In the genomic region with DNA sequence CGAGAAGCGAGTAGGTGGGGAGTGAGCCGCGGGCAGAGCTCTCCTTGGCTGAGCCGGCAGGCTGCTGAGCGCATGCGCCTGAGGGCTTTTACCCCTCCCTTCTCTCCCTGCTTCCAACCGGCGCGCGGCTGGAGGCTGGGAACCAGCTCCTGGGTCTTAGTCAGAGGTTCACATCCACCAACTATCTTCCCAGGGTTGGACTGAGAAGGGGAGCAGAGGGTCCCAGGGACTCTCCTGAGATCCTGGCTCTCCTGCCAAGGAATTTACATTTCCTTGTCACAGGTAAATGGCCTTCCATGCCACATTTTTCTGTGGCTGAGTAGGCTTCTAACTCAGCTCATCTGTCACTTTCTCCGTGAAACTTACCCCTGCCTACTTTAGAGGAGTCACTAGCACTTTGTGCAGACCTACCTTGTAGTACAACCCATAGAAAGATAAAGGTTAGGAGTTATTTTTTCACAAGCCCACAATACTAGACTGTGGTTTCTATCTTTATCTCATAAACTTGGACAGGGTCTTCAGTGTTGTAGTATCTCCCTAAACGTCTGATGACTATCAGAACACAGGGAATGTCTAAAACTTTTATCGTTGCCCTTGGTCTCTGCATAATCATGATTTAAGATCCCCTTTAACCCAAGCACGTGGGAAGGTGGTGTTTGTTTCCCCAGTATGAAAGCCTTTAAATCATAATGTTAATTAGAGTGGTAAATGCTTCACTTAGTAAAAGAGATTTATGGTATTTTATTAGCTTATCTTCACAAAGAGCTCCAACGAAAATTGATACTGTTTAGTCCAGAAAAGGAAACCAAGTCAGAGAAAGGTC, we compare ENCODE assay signal across 7 cellular contexts. TPM values are rescaled to one million over a fixed set of nuclear protein-coding genes. Genes with fewer than 3 reads are reported as not detected.
DNase-seq lines count a peak whose midpoint lies in the region; FAIRE-seq and TF ChIP-seq lines count a peak whose summit lies in the region.

No MANE protein-coding gene starts in this region.

- in situ Hi-C loops in GM13976 (cut with MboI; ENCODE audit: low sequenced_read_pairs, unreplicated experiment) = no loop called here

- peak overlapping the region; percentile 88 for H2AFZ ChIP-seq in neuronal stem cell (ENCODE audit: low read length)

- DNase-seq in GM18507 (ENCODE audit: extremely low spot score, insufficient read length, low read depth) (no peak), SJCRH30 (peak in 1 of 2 experiments; percentile 97), epithelial cell of esophagus (ENCODE audit: low read depth) (no peak), neuronal stem cell (ENCODE audit: low spot score) (no peak), occipital lobe (lab: John Stamatoyannopoulos, UW) (no peak), GM13976 (ENCODE audit: low spot score) (no peak)

- H4K91ac ChIP-seq in neuronal stem cell (ENCODE audit: low read depth, low read length, poor library complexity) = no peak overlapping the region

- H3K18ac ChIP-seq in neuronal stem cell (ENCODE audit: low read length) = peak overlapping the region; percentile 99

- H3K4me2 ChIP-seq in neuronal stem cell (ENCODE audit: insufficient read depth, low read length, poor library complexity, severe bottlenecking) = peak overlapping the region; percentile 41

- WGBS in neuronal stem cell (ENCODE audit: extremely low coverage in 2 of 2, insufficient read length in 2 of 2, insufficient replicate concordance in 1 of 2), 2 donors = no CpG with 5 or more reads among the region's 16 CpGs

- H3K14ac ChIP-seq in neuronal stem cell (ENCODE audit: low read length) = no peak overlapping the region

- peak overlapping the region; percentile 71 for H3K4me3 ChIP-seq in HEK293 (ENCODE audit: low read depth, low read length)
- H3K4me3 ChIP-seq in SJCRH30 = peak overlapping the region; percentile 81
- H3K4me3 ChIP-seq in epithelial cell of esophagus (ENCODE audit: low read length) = peak overlapping the region; percentile 67
- H3K4me3 ChIP-seq in neuronal stem cell (ENCODE audit: low read length in 2 of 2) = peak overlapping the region; percentile 59 to 91

- peak overlapping the region; percentile 98 for H3K23ac ChIP-seq in neuronal stem cell (ENCODE audit: low read depth, low read length, poor library complexity)

- FAIRE-seq in GM18507 (lab: Jason Lieb, UNC) = peak; percentile 94

- CTCF ChIA-PET in HEK293 (lab: Yijun Ruan, JAX) = interaction anchor here (1.8 to 2.2 kb wide), 2 partner anchors 98 kb away, joined by 6 to 12 read pairs; no protein-coding TSS in a partner anchor

- H3K9ac ChIP-seq in neuronal stem cell (ENCODE audit: low read depth, low read length, poor library complexity) = peak overlapping the region; percentile 60

- H2BK120ac ChIP-seq in neuronal stem cell (ENCODE audit: low read depth, low read length) = no peak overlapping the region

- no peak overlapping the region for H2BK12ac ChIP-seq in neuronal stem cell (ENCODE audit: low read length)

- H3K27ac ChIP-seq in HEK293 (ENCODE audit: extremely low read depth, low read depth, low read length) = peak overlapping the region; percentile 100
- peak overlapping the region; percentile 94 for H3K27ac ChIP-seq in SJCRH30
- peak overlapping the region; percentile 99 for H3K27ac ChIP-seq in neuronal stem cell (replicated peaks; ENCODE audit: low read length)

- no peak overlapping the region for H2BK5ac ChIP-seq in neuronal stem cell (ENCODE audit: low read length)

- H4K8ac ChIP-seq in neuronal stem cell (ENCODE audit: low read depth, low read length) = no peak overlapping the region

- H3K4ac ChIP-seq in neuronal stem cell (ENCODE audit: low read length) = no peak overlapping the region

- H3K79me1 ChIP-seq in neuronal stem cell (ENCODE audit: low read depth, low read length) = peaks cover 2% of the 10 kb centered on the region

- no peak overlapping the region for H2BK15ac ChIP-seq in neuronal stem cell (ENCODE audit: low read length)

- H3K36me3 ChIP-seq in HEK293 (ENCODE audit: control insufficient read depth in 2 of 2, insufficient read depth in 1 of 2, low read length in 2 of 2) = no peaks in the 10 kb centered on the region
- no peaks in the 10 kb centered on the region; the same call in 1 of the 2 replicates for H3K36me3 ChIP-seq in SJCRH30
- peaks cover 0 to 2% of the 10 kb centered on the region in 2 donors for H3K36me3 ChIP-seq in neuronal stem cell (replicated peaks in 1 of 2; ENCODE audit: control insufficient read depth in 2 of 2, insufficient read depth in 2 of 2, low read length in 2 of 2)

- H3K4me1 ChIP-seq in HEK293 (ENCODE audit: control insufficient read depth, insufficient read depth, low read length) (peaks cover 9% of the 10 kb centered on the region; the same call in 1 of the 2 replicates), SJCRH30 (peaks cover 13% of the 10 kb centered on the region), neuronal stem cell (ENCODE audit: control insufficient read depth in 2 of 2, insufficient read depth in 1 of 2, low read depth in 1 of 2, low read length in 2 of 2) (peaks cover 8% of the 10 kb centered on the region in 2 donors)

- H3K27me3 ChIP-seq in SJCRH30 (no peaks in the 10 kb centered on the region), neuronal stem cell (ENCODE audit: control insufficient read depth in 3 of 3, insufficient read depth in 3 of 3, low read depth in 1 of 3, low read length in 3 of 3) (no peaks in the 10 kb centered on the region)

- TF ChIP-seq CTCF in HEK293 (tag by site-specific recombination; IDR thresholded peaks at IDR 0.05) (no peak), epithelial cell of esophagus (IDR thresholded peaks at IDR 0.05; ENCODE audit: insufficient read depth, low read depth, low read length, missing control alignments) (no peak), GM13976 (IDR thresholded peaks at IDR 0.05; ENCODE audit: borderline replicate concordance, control extremely low read depth, extremely low read depth, insufficient read depth, missing control alignments) (no peak)

- POLR2A ChIA-PET in HEK293 (lab: Yijun Ruan, JAX) = interaction anchor here (0.8 to 1.6 kb wide), 8 partner anchors 10 to 389 kb away, joined by 3 to 7 read pairs (median 3); no protein-coding TSS in a partner anchor

- no peak overlapping the region for H2AK5ac ChIP-seq in neuronal stem cell (ENCODE audit: low read depth, low read length)

- H3K9me3 ChIP-seq in HEK293 (ENCODE audit: control insufficient read depth, insufficient read depth, low read depth, low read length) = no peaks in the 10 kb centered on the region
- H3K9me3 ChIP-seq in SJCRH30 (replicated peaks) = no peaks in the 10 kb centered on the region
- no peaks in the 10 kb centered on the region for H3K9me3 ChIP-seq in neuronal stem cell (replicated peaks in 1 of 2; ENCODE audit: control insufficient read depth in 2 of 2, insufficient read depth in 1 of 2, low read depth in 1 of 2, low read length in 2 of 2)

TF ChIP-seq in HEK293, 187 proteins besides CTCF, POLR2A, EP300 and RAD21 (continues in another document):
- TF ChIP-seq ZNF561 (tag by site-specific recombination; IDR thresholded peaks at IDR 0.05; ENCODE audit: borderline replicate concordance) (no peak), ZNF600 (tag by site-specific recombination; IDR thresholded peaks at IDR 0.05) (no peak), ZNF248 (tag by site-specific recombination; IDR thresholded peaks at IDR 0.05) (no peak), ZNF140 (tag by site-specific recombination; IDR thresholded peaks at IDR 0.05) (no peak), TCF7L2 (IDR thresholded peaks at IDR 0.05; ENCODE audit: borderline replicate concordance, low read depth, low read length) (peak; percentile 26; the same call in 1 of the 2 replicates)
- TF ChIP-seq, protein P1, sequence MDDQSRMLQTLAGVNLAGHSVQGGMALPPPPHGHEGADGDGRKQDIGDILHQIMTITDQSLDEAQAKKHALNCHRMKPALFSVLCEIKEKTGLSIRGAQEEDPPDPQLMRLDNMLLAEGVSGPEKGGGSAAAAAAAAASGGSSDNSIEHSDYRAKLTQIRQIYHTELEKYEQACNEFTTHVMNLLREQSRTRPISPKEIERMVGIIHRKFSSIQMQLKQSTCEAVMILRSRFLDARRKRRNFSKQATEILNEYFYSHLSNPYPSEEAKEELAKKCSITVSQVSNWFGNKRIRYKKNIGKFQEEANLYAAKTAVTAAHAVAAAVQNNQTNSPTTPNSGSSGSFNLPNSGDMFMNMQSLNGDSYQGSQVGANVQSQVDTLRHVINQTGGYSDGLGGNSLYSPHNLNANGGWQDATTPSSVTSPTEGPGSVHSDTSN (CRISPR knock-in tag; IDR thresholded peaks at IDR 0.05) = no peak

RNA-seq across cellular contexts. Expression of a gene that starts 0.6 kb away (rescaled TPM):
- total RNA-seq in SJCRH30 (2014; rRNA removed; shearing (Covaris generic)) = 45.4 and 59.4 TPM in 2 replicates
- polyA plus RNA-seq in neuronal stem cell (2013, experiment 1 of 2) = 24.5 TPM
- 26.3 TPM for polyA plus RNA-seq in neuronal stem cell (2013, experiment 2 of 2)
- total RNA-seq in occipital lobe = 110 TPM
